ENCODE assay signal across 7 cellular contexts in genomic region chr1:41683681-41684500, GRCh38.
DNase-seq lines count a peak whose midpoint lies in the region; ATAC-seq and TF ChIP-seq lines count a peak whose summit lies in the region.

No MANE protein-coding gene starts in this region.

- peak overlapping the region; percentile 85 for H3K27ac Mint-ChIP-seq in activated T-helper 17 cell treated with anti-CD3 and anti-CD28 coated beads, Interleukin-2, amount 50 U/mL, for 72 hours
- H3K27ac Mint-ChIP-seq in nephron progenitor cell: no peak overlapping the region

- H3K9me3 ChIP-seq in mucosa of descending colon: no peaks in the 10 kb centered on the region

- peak; percentile 72 for ATAC-seq in activated T-helper 17 cell treated with anti-CD3 and anti-CD28 coated beads, Interleukin-2, amount 50 U/mL, for 72 hours (replicated peaks)
- ATAC-seq in mucosa of descending colon (peak; percentile 68), esophagus mucosa (no peak)

- H3K36me3 ChIP-seq in mucosa of descending colon (ENCODE audit: low read depth): no peaks in the 10 kb centered on the region

- DNase-seq in ELR (ENCODE audit: low read depth) (peak; percentile 76), KG1 (lab: John Stamatoyannopoulos, UW) (peak; percentile 20), mucosa of descending colon (peak in 2 of 3 donors; percentile 23 to 31), nephron progenitor cell (no peak), DMS153 (lab: John Stamatoyannopoulos, UW) (no peak)

- H3K9me3 Mint-ChIP-seq in activated T-helper 17 cell treated with anti-CD3 and anti-CD28 coated beads, Interleukin-2, amount 50 U/mL, for 72 hours: no peaks in the 10 kb centered on the region
- H3K9me3 Mint-ChIP-seq in nephron progenitor cell: no peaks in the 10 kb centered on the region

- no peaks in the 10 kb centered on the region for H3K36me3 Mint-ChIP-seq in activated T-helper 17 cell treated with anti-CD3 and anti-CD28 coated beads, Interleukin-2, amount 50 U/mL, for 72 hours (ENCODE audit: low read depth)
- H3K36me3 Mint-ChIP-seq in nephron progenitor cell (ENCODE audit: low read depth): no peaks in the 10 kb centered on the region

- H3K4me3 ChIP-seq in mucosa of descending colon: no peak overlapping the region

- peak overlapping the region; percentile 63 for H3K4me3 Mint-ChIP-seq in activated T-helper 17 cell treated with anti-CD3 and anti-CD28 coated beads, Interleukin-2, amount 50 U/mL, for 72 hours
- H3K4me3 Mint-ChIP-seq in nephron progenitor cell: no peak overlapping the region

- TF ChIP-seq CTCF in mucosa of descending colon (IDR thresholded peaks at IDR 0.05) (no peak), nephron progenitor cell (IDR thresholded peaks at IDR 0.05) (no peak)

- intact Hi-C loops in mucosa of descending colon (cut with DNase I, micrococcal nuclease): no loop called here

- peaks cover 53% of the 10 kb centered on the region for H3K4me1 Mint-ChIP-seq in activated T-helper 17 cell treated with anti-CD3 and anti-CD28 coated beads, Interleukin-2, amount 50 U/mL, for 72 hours
- H3K4me1 Mint-ChIP-seq in nephron progenitor cell: peaks cover 23% of the 10 kb centered on the region

- no peaks in the 10 kb centered on the region for H3K4me1 ChIP-seq in mucosa of descending colon (ENCODE audit: low read depth)

- no peaks in the 10 kb centered on the region for H3K27me3 Mint-ChIP-seq in activated T-helper 17 cell treated with anti-CD3 and anti-CD28 coated beads, Interleukin-2, amount 50 U/mL, for 72 hours
- H3K27me3 Mint-ChIP-seq in nephron progenitor cell (ENCODE audit: low read depth, poor library complexity): peaks cover 14% of the 10 kb centered on the region

Comparison
In these comparisons a context has a peak if more than half of its experiments do, and no peak if none do; other contexts are left out.
1. DNase-seq: peak in ELR (single experiment), KG1 (single experiment) and mucosa of descending colon (2 of 3); none in nephron progenitor cell (single experiment) and DMS153 (single experiment).